Comparison of ENCODE assay signal across 9 cellular contexts in the genomic region with DNA sequence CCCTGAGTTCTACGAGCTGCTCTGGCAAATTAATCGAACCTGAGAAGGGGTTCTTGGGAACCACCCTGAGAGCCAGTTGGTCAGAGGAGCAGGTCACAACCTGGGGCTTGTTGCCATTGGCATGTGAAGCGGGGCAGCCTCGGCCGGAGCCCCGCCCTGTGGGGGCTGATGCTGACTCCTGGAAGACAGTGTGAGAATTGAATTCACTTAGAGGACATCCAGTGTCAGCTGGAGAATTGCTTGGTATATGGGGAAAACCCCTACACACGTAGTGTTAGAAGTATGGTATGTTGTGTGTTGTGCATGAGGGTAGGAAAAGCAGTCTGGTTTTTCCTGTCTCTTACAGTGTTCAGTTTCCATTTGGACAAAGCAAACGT. TPM values are rescaled to one million over a fixed set of nuclear protein-coding genes. Genes with fewer than 3 reads are reported as not detected.
DNase-seq lines count a peak whose midpoint lies in the region; ATAC-seq and TF ChIP-seq lines count a peak whose summit lies in the region.
"Had no signal": no experiment of that assay in that cellular context is flagged by ENCODE, and none has a peak within 500 bp of the region (broad histone marks: within the 10 kb centered on the region; RNA-seq: fewer than 3 reads in every experiment).

No MANE protein-coding gene starts in this region.

- WGBS in thyroid gland, 2 donors: 46% methylated on average over 8 of the region's 8 CpGs

- peak overlapping the region; percentile 57 to 62 for H3K27ac Mint-ChIP-seq in T-cell

- peak overlapping the region; percentile 31; the same call in 1 of the 2 replicates for H3K9ac ChIP-seq in iPS-20b (ENCODE audit: low read depth, low read length)

- H3K4me1 ChIP-seq in iPS-20b (ENCODE audit: insufficient read depth, low read length): peaks cover 15% of the 10 kb centered on the region
- peaks cover 42 to 57% of the 10 kb centered on the region in 2 donors for H3K4me1 ChIP-seq in thyroid gland

- POLR2A ChIA-PET in T-cell (lab: Charles Lee): no interaction called here

- ATAC-seq in GM21825 (IDR thresholded peaks at IDR 0.05; ENCODE audit: unreplicated experiment) (peak; percentile 25), T-cell (replicated peaks in 1 of 4) (no peak), GM18519 (IDR thresholded peaks at IDR 0.05; ENCODE audit: low FRiP score, unreplicated experiment) (no peak)

- no peak overlapping the region for H3K27ac ChIP-seq in iPS-20b (ENCODE audit: low read length)
- peak overlapping the region; percentile 87 to 94 (median 91) for H3K27ac ChIP-seq in thyroid gland

- no peak for TF ChIP-seq POLR2A in thyroid gland (IDR thresholded peaks at IDR 0.05)

- no peak for TF ChIP-seq CTCF in thyroid gland (IDR thresholded peaks at IDR 0.05)

- H3K9me3 ChIP-seq in iPS-20b (ENCODE audit: insufficient read depth, low read depth, low read length) (no peaks in the 10 kb centered on the region), thyroid gland (no peaks in the 10 kb centered on the region)

- in situ Hi-C loops in G401 (cut with HindIII; ENCODE audit: low sequenced_read_pairs): no loop called here

- peak overlapping the region; percentile 60; the same call in 1 of the 2 replicates for H3K4me3 ChIP-seq in iPS-20b (ENCODE audit: low read length)
- H3K4me3 ChIP-seq in thyroid gland (replicated peaks in 1 of 3): no peak overlapping the region

- no peaks in the 10 kb centered on the region for H3K27me3 ChIP-seq in iPS-20b (ENCODE audit: insufficient read depth, low read length)
- no peaks in the 10 kb centered on the region for H3K27me3 ChIP-seq in thyroid gland

- H3K4me3 Mint-ChIP-seq in T-cell: peak overlapping the region; percentile 6 to 52 (median 8)

- peaks cover 28% of the 10 kb centered on the region; the same call in 1 of the 2 replicates for H3K36me3 ChIP-seq in iPS-20b (ENCODE audit: insufficient read depth, low read depth, low read length)
- no peaks in the 10 kb centered on the region for H3K36me3 ChIP-seq in thyroid gland

- intact Hi-C loops in thyroid gland (cut with DNase I): no loop called here

- CTCF ChIA-PET in T-cell (lab: Charles Lee): no interaction called here

- H3K27me3 Mint-ChIP-seq in T-cell: no peaks in the 10 kb centered on the region

- H3K36me3 Mint-ChIP-seq in T-cell: peaks cover 37% of the 10 kb centered on the region

- DNase-seq in G401 (ENCODE audit: low spot score) (peak; percentile 68), T-cell (no peak), thyroid gland (peak; percentile 43 to 50), NCI-H345 treated with DMSO at 0.1 percent for 48 hours (lab: John Stamatoyannopoulos, UW; ENCODE audit: unreplicated experiment) (no peak), SKM-1 treated with dmso at 0.1 percent for 144 hours (lab: John Stamatoyannopoulos, UW; ENCODE audit: unreplicated experiment) (no peak)

- H3K9me3 Mint-ChIP-seq in T-cell: no peaks in the 10 kb centered on the region

- H3K4me1 Mint-ChIP-seq in T-cell: peaks cover 47 to 62% (median 55%) of the 10 kb centered on the region in 3 donors

RNA-seq across cellular contexts. Expression of a gene that starts 11.6 kb away (rescaled TPM):
- total RNA-seq in G401 (2014; rRNA removed; shearing (Covaris generic)): 0.37 and 0.86 TPM in 2 replicates
- 10 to 100 TPM; 18.7 to 26.3 (median 22.6) TPM for total RNA-seq in T-cell
- total RNA-seq in thyroid gland: 10 to 100 TPM; 26.1 to 37.9 (median 34.9) TPM

RNA-seq across cellular contexts. Expression of a gene that starts 29.2 kb away (rescaled TPM):
- total RNA-seq in G401 (2014; rRNA removed; shearing (Covaris generic)): 0.41 TPM in 1 of 2 replicates, not detected in the other
- total RNA-seq in T-cell: under 1 TPM in 2 of 5 donors, not detected in 3; 0.12 to 0.20 TPM
- total RNA-seq in thyroid gland: 1 to 10 TPM; 2.7 to 3.7 (median 3.0) TPM
- total RNA-seq: dermis microvascular lymphatic vessel endothelial cell had no signal

Comparison
In these comparisons a context has a peak if more than half of its experiments do, and no peak if none do; other contexts are left out.
1. DNase-seq: peak in G401 (single experiment) and thyroid gland (2 of 2); none in T-cell (0 of 34), NCI-H345 treated with DMSO at 0.1 percent for 48 hours (single experiment) and SKM-1 treated with dmso at 0.1 percent for 144 hours (single experiment).
2. RNA of a gene that starts 11.6 kb away (total RNA-seq): 26.1 to 37.9 TPM in thyroid gland and 18.7 to 26.3 TPM in T-cell; 0.37 to 0.86 TPM in G401; every median in the first group is over 10 times any median in the second.